ENCODE assay signal across 1 cellular context in genomic region chr3:38139652-38140051, GRCh38.
TF ChIP-seq lines count a peak whose summit lies in the region.

No MANE protein-coding gene starts in this region.

TF ChIP-seq in IMR-90, 13 proteins besides CTCF, POLR2A, EP300 and RAD21:
- TF ChIP-seq MAFK (IDR thresholded peaks at IDR 0.05; ENCODE audit: low read depth, low read length), result no peak
- no peak for TF ChIP-seq ELK1 (IDR thresholded peaks at IDR 0.05; ENCODE audit: borderline replicate concordance, low read depth, low read length)
- TF ChIP-seq RFX5 (IDR thresholded peaks at IDR 0.05; ENCODE audit: low read depth, low read length), result no peak
- no peak for TF ChIP-seq CHD1 (IDR thresholded peaks at IDR 0.05; ENCODE audit: low read depth, low read length)
- TF ChIP-seq BHLHE40 (IDR thresholded peaks at IDR 0.05; ENCODE audit: low read depth, low read length), result no peak
- no peak for TF ChIP-seq CEBPB (IDR thresholded peaks at IDR 0.05; ENCODE audit: low read depth, low read length)
- TF ChIP-seq MXI1 (IDR thresholded peaks at IDR 0.05; ENCODE audit: borderline replicate concordance, low read depth, low read length), result no peak
- TF ChIP-seq FOS (IDR thresholded peaks at IDR 0.05; ENCODE audit: low read depth, low read length), result no peak
- no peak for TF ChIP-seq USF2 (IDR thresholded peaks at IDR 0.05; ENCODE audit: low read depth, low read length)
- no peak for TF ChIP-seq NFE2L2 (IDR thresholded peaks at IDR 0.05; ENCODE audit: low read depth, low read length)
- TF ChIP-seq SMC3 (IDR thresholded peaks at IDR 0.05; ENCODE audit: low read depth, low read length), result no peak
- no peak for TF ChIP-seq RCOR1 (IDR thresholded peaks at IDR 0.05; ENCODE audit: insufficient replicate concordance, low read length)
- TF ChIP-seq MAZ (IDR thresholded peaks at IDR 0.05; ENCODE audit: borderline replicate concordance, low read depth, low read length), result no peak
